10 cellular contexts compared by ENCODE assay signal in genomic region chr7:91250706-91251105, GRCh38.
"Had no signal": no experiment of that assay in that cellular context is flagged by ENCODE, and none has a peak within 500 bp of the region (broad histone marks: within the 10 kb centered on the region; RNA-seq: fewer than 3 reads in every experiment).

No MANE protein-coding gene starts in this region.

- H3K4me1 ChIP-seq: HAP-1 had no signal

- H3K27ac ChIP-seq: GM23248, HL-60 had no signal

- H3K4me3 Mint-ChIP-seq: HFFc6 had no signal

- H3K9ac ChIP-seq: GM23248 had no signal

- H3K9me3 ChIP-seq: HAP-1 had no signal

- H3K4me3 ChIP-seq: GM23248, HAP-1, K562 had no signal

- DNase-seq: GM23248, GOT3, H7, HFFc6, KG1 had no signal

- H2AFZ ChIP-seq: GM23248 had no signal

- H3K36me3 ChIP-seq: HAP-1 had no signal

- ATAC-seq: HCT116, HepG2, K562 had no signal
